ENCODE assay signal across 20 cellular contexts in the genomic region with DNA sequence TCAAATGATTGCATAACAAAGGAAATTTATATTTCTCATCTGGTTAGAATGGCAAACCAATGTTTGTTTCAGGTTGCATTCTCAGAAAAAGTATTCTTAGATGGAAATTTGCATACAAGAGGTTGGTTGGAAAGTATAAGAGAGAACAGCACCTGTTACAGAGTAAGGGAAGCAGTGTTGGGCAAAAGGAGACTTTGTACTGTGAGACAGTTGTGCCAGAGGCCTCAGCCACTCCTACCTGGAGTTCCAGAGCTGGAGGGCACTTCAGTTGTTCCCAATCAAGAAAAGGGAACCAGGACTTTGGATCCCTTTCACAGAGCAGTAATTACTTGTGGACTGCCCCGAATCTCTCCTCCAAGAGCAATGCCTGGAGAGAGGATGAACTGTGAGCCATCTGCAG.
DNase-seq lines count a peak whose midpoint lies in the region; ATAC-seq, FAIRE-seq and TF ChIP-seq lines count a peak whose summit lies in the region.
"Had no signal": no experiment of that assay in that cellular context is flagged by ENCODE, and none has a peak within 500 bp of the region (broad histone marks: within the 10 kb centered on the region; RNA-seq: fewer than 3 reads in every experiment).

No MANE protein-coding gene starts in this region.

- WGBS in GM12878 (ENCODE audit: insufficient coverage, insufficient replicate concordance, low lambda C conversion rate, missing lambda C conversion rate), result 0% methylated on average over 1 of the region's 1 CpG
- WGBS in adrenal gland, 4 donors, result 50 to 89% (median 85%) methylated on average over 1 of the region's 1 CpG

- in situ Hi-C loops in GM12878 (cut with MboI), result no loop called here

- H3K27me3 ChIP-seq in GM12878 (replicated peaks in 1 of 2; ENCODE audit: control insufficient read depth in 2 of 2, insufficient read depth in 2 of 2, low read length in 1 of 2) (no peaks in the 10 kb centered on the region), adrenal gland (no peaks in the 10 kb centered on the region)
- H3K27me3 ChIP-seq: MG63 had no signal

- no peak overlapping the region for H3K4me2 ChIP-seq in GM12878 (ENCODE audit: control insufficient read depth, insufficient read depth)

- BruUV-seq in GM12878 (replicated peaks; lab: Mats Ljungman, UMichigan), result no TSS peak

- no peak for TF ChIP-seq RAD21 in GM12878 (IDR thresholded peaks at IDR 0.05; ENCODE audit: insufficient read depth, low read depth, low read length)

- no peak overlapping the region for H2AFZ ChIP-seq in GM12878 (ENCODE audit: control insufficient read depth, low read depth, low read length)

- H3K4me3 ChIP-seq in GM12878 (no peak overlapping the region), adrenal gland (no peak overlapping the region)
- H3K4me3 ChIP-seq: lower lobe of right lung, MG63 had no signal

- H3K4me1 ChIP-seq in GM12878 (ENCODE audit: control insufficient read depth, insufficient read depth, low read length) (peaks cover 9% of the 10 kb centered on the region; the same call in 1 of the 2 replicates), adrenal gland (replicated peaks in 1 of 2) (no peaks in the 10 kb centered on the region)
- H3K4me1 ChIP-seq: lower lobe of right lung had no signal

- SMC1A ChIA-PET in GM12878 (lab: Charles Lee; ENCODE audit: uncharacterized antibody, unreplicated experiment), result interaction anchor here (1.2 kb wide), 1 partner anchor 16 kb away, joined by 3 read pairs; no protein-coding TSS in a partner anchor

- H3K79me2 ChIP-seq in GM12878 (ENCODE audit: control insufficient read depth, insufficient read depth, low read length), result no peaks in the 10 kb centered on the region

- no peak for FAIRE-seq in GM12878 (lab: Jason Lieb, UNC)
- FAIRE-seq: urothelium cell line had no signal

- H3K27ac ChIP-seq in GM12878 (ENCODE audit: control insufficient read depth, insufficient read depth), result no peak overlapping the region
- no peak overlapping the region for H3K27ac ChIP-seq in adrenal gland
- H3K27ac ChIP-seq: lower lobe of right lung had no signal

- H3K9ac ChIP-seq in GM12878 (ENCODE audit: control insufficient read depth, insufficient read depth, low read length), result no peak overlapping the region

- H3K36me3 ChIP-seq in GM12878 (ENCODE audit: control insufficient read depth in 2 of 2, insufficient read depth in 2 of 2, low read length in 1 of 2) (no peaks in the 10 kb centered on the region), adrenal gland (replicated peaks in 1 of 2) (no peaks in the 10 kb centered on the region)
- H3K36me3 ChIP-seq: lower lobe of right lung, MG63 had no signal

- RAD21 ChIA-PET in GM12878 (lab: Charles Lee; ENCODE audit: unreplicated experiment), result interaction anchor here (0.5 to 1.6 kb wide), 2 partner anchors 17 to 180 kb away, joined by 3 to 4 read pairs; no protein-coding TSS in a partner anchor

- H4K20me1 ChIP-seq in GM12878 (ENCODE audit: control insufficient read depth, insufficient read depth), result no peaks in the 10 kb centered on the region

- peaks cover 9% of the 10 kb centered on the region for H3K9me3 ChIP-seq in GM12878 (replicated peaks; ENCODE audit: control insufficient read depth, insufficient read depth, low read length)
- H3K9me3 ChIP-seq in adrenal gland (replicated peaks in 1 of 3), result no peaks in the 10 kb centered on the region
- H3K9me3 ChIP-seq: lower lobe of right lung, MG63 had no signal

- TF ChIP-seq CTCF in GM12878 (IDR thresholded peaks at IDR 0.05 in 2 of 3, conservative IDR thresholded peaks at IDR 0.05 in 1 of 3; ENCODE audit: control insufficient read depth in 2 of 3, extremely low read depth in 1 of 3, insufficient read depth in 1 of 3, low read depth in 3 of 3, low read length in 3 of 3) (no peak), adrenal gland (IDR thresholded peaks at IDR 0.05) (no peak)

- CTCF ChIA-PET in GM12878 (lab: Yijun Ruan, JAX), result interaction anchor here (1.0 kb wide), 1 partner anchor 17 kb away, joined by 3 read pairs; no protein-coding TSS in a partner anchor

- DNase-seq in GM12878 (ENCODE audit: low read depth, low spot score) (no peak), D341Med (ENCODE audit: low spot score) (no peak), adrenal gland (no peak), NCI-H1105 (lab: John Stamatoyannopoulos, UW) (no peak)
- DNase-seq: DMS53; hippocampal formation; lower lobe of right lung; MG63; NCI-H2171 treated with DMSO at 0.1 percent for 48 hours; nephron progenitor cell; right cardiac atrium; stimulated activated CD4-positive, alpha-beta T cell treated with anti-CD3 and anti-CD28 coated beads, Interleukin-4, amount 100 ng/mL, for 4 hours; stimulated activated naive B cell treated with anti-CD40 and anti-IgM and Interleukin-4, amounts not matched to agents 10 μg/mL and 1 μg/mL and 100 μg/mL, for 72 hours had no signal

- TF ChIP-seq EP300 in GM12878 (IDR thresholded peaks at IDR 0.05; ENCODE audit: borderline replicate concordance in 1 of 2, control insufficient read depth in 1 of 2, low read depth in 2 of 2, low read length in 2 of 2), result no peak

- ATAC-seq in GM18520 (IDR thresholded peaks at IDR 0.05; ENCODE audit: unreplicated experiment) (peak; percentile 58), GM21367 (IDR thresholded peaks at IDR 0.05; ENCODE audit: unreplicated experiment) (peak; percentile 48), HG02943 (IDR thresholded peaks at IDR 0.05; ENCODE audit: low read depth, unreplicated experiment) (peak; percentile 72), GM12878 (peak; percentile 55), HG03342 (IDR thresholded peaks at IDR 0.05; ENCODE audit: unreplicated experiment) (no peak)
- ATAC-seq: esophagus mucosa, HCT116, lower lobe of right lung, right cardiac atrium had no signal

- intact Hi-C loops in GM12878 (cut with micrococcal nuclease; ENCODE audit: unreplicated experiment), result loop anchor here (5.0 to 10.0 kb wide), 3 partner anchors 48 to 444 kb away; no protein-coding TSS in a partner anchor
- intact Hi-C loops in adrenal gland (cut with DNase I), result no loop called here

- TF ChIP-seq POLR2A in GM12878 (IDR thresholded peaks at IDR 0.05; ENCODE audit: low read depth, low read length) (no peak), adrenal gland (IDR thresholded peaks at IDR 0.05) (no peak)

- POLR2A ChIA-PET in GM12878 (lab: Charles Lee), result no interaction called here

TF ChIP-seq in GM12878, 131 proteins besides CTCF, POLR2A, EP300 and RAD21 (continues in another document):
- TF ChIP-seq JUNB (IDR thresholded peaks at IDR 0.05) (no peak), TARDBP (IDR thresholded peaks at IDR 0.05; ENCODE audit: borderline replicate concordance) (no peak), FOXK2 (IDR thresholded peaks at IDR 0.05) (no peak), ZNF207 (IDR thresholded peaks at IDR 0.05; ENCODE audit: borderline replicate concordance) (no peak), STAT1 (conservative IDR thresholded peaks at IDR 0.05) (no peak), CBX5 (IDR thresholded peaks at IDR 0.05; ENCODE audit: low read depth) (peak; percentile 55; the same call in 1 of the 2 replicates), LARP7 (IDR thresholded peaks at IDR 0.05) (no peak), TCF12 (IDR thresholded peaks at IDR 0.05; ENCODE audit: low read depth, low read length) (no peak)
- TF ChIP-seq, protein P1, sequence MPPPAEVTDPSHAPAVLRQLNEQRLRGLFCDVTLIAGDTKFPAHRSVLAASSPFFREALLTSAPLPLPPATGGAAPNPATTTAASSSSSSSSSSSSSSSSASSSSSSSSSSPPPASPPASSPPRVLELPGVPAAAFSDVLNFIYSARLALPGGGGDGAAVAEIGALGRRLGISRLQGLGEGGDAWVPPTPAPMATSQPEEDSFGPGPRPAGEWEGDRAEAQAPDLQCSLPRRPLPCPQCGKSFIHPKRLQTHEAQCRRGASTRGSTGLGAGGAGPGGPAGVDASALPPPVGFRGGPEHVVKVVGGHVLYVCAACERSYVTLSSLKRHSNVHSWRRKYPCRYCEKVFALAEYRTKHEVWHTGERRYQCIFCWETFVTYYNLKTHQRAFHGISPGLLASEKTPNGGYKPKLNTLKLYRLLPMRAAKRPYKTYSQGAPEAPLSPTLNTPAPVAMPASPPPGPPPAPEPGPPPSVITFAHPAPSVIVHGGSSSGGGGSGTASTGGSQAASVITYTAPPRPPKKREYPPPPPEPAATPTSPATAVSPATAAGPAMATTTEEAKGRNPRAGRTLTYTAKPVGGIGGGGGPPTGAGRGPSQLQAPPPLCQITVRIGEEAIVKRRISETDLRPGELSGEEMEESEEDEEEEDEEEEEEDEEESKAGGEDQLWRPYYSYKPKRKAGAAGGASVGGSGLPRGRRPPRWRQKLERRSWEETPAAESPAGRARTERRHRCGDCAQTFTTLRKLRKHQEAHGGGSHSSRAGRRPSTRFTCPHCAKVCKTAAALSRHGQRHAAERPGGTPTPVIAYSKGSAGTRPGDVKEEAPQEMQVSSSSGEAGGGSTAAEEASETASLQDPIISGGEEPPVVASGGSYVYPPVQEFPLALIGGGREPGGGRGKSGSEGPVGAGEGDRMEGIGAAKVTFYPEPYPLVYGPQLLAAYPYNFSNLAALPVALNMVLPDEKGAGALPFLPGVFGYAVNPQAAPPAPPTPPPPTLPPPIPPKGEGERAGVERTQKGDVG (CRISPR knock-in tag; IDR thresholded peaks at IDR 0.05), result no peak
- TF ChIP-seq, protein P2, sequence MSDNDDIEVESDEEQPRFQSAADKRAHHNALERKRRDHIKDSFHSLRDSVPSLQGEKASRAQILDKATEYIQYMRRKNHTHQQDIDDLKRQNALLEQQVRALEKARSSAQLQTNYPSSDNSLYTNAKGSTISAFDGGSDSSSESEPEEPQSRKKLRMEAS (IDR thresholded peaks at IDR 0.05; ENCODE audit: low read depth, low read length), result no peak
- TF ChIP-seq, protein P3, sequence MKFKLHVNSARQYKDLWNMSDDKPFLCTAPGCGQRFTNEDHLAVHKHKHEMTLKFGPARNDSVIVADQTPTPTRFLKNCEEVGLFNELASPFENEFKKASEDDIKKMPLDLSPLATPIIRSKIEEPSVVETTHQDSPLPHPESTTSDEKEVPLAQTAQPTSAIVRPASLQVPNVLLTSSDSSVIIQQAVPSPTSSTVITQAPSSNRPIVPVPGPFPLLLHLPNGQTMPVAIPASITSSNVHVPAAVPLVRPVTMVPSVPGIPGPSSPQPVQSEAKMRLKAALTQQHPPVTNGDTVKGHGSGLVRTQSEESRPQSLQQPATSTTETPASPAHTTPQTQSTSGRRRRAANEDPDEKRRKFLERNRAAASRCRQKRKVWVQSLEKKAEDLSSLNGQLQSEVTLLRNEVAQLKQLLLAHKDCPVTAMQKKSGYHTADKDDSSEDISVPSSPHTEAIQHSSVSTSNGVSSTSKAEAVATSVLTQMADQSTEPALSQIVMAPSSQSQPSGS (IDR thresholded peaks at IDR 0.05; ENCODE audit: low read length), result peak; percentile 18; the same call in 1 of the 2 replicates
